In the genomic region with DNA sequence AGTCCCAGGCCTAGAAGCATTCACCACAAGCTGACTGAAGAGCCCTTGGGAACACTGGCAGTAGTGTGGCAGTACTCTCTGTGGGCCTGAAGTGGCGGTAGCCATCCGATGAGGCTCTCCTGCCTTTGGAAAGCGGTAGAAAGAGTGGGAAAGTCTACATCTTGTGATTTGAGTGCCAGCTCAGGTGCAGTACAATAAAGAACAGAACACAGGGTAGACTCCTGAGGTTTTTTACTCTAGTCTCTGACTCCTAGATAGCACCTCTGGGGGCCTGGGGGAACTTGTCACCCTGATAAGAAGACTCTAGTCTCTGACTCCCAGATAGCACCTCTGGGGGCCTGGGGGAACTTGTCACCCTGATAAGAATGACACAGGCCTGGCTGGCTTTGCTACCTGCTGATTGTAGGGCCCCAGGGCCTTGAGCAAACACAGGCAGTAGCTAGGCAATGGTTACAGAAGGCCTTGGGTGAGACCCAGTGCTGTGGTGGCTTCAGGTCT, we compare ENCODE assay signal across 1 cellular context.
TF ChIP-seq lines count a peak whose summit lies in the region.

No MANE protein-coding gene starts in this region.

TF ChIP-seq in K562, 482 proteins besides CTCF, POLR2A, EP300 and RAD21 (continued from another document and continues in another):
- TF ChIP-seq, protein P1, sequence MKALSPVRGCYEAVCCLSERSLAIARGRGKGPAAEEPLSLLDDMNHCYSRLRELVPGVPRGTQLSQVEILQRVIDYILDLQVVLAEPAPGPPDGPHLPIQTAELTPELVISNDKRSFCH (CRISPR knock-in tag; IDR thresholded peaks at IDR 0.05): no peak
- TF ChIP-seq, protein P1 (tag; IDR thresholded peaks at IDR 0.05): peak; percentile 70
- TF ChIP-seq, protein P2, sequence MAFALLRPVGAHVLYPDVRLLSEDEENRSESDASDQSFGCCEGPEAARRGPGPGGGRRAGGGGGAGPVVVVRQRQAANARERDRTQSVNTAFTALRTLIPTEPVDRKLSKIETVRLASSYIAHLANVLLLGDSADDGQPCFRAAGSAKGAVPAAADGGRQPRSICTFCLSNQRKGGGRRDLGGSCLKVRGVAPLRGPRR (CRISPR knock-in tag; IDR thresholded peaks at IDR 0.05): no peak
- TF ChIP-seq SMAD2 (IDR thresholded peaks at IDR 0.05; ENCODE audit: low read depth, low read length) (no peak), KLF16 (IDR thresholded peaks at IDR 0.05) (peak; percentile 98), POLR2G (IDR thresholded peaks at IDR 0.05; ENCODE audit: low read depth, low read length) (no peak), MYC (IDR thresholded peaks at IDR 0.05; ENCODE audit: low read depth, low read length) (peak; percentile 48; the same call in 1 of the 2 replicates), MYC (CRISPR knock-in tag; IDR thresholded peaks at IDR 0.05; ENCODE audit: borderline replicate concordance, low read depth) (no peak), SRSF7 (optimal IDR thresholded peaks at IDR 0.05; ENCODE audit: low read depth, low read length) (no peak), ZNF696 (CRISPR knock-in tag; conservative IDR thresholded peaks at IDR 0.05) (no peak), NCOA4 (IDR thresholded peaks at IDR 0.05; ENCODE audit: partially characterized antibody) (no peak), ARID1B (IDR thresholded peaks at IDR 0.05) (peak; percentile 98), BCL6 (CRISPR knock-in tag; IDR thresholded peaks at IDR 0.05) (no peak), SMARCA4 (IDR thresholded peaks at IDR 0.05) (peak; percentile 94), TAF7 (tag; IDR thresholded peaks at IDR 0.05) (no peak), CCAR2 (IDR thresholded peaks at IDR 0.05; ENCODE audit: low read depth, low read length) (no peak), SRF (CRISPR knock-in tag; IDR thresholded peaks at IDR 0.05) (no peak), RFX7 (CRISPR knock-in tag; IDR thresholded peaks at IDR 0.05) (no peak), HMG20A (CRISPR knock-in tag; conservative IDR thresholded peaks at IDR 0.05) (no peak), BRCA1 (IDR thresholded peaks at IDR 0.05) (no peak), BRCA1 (CRISPR knock-in tag; IDR thresholded peaks at IDR 0.05) (no peak), NUFIP1 (IDR thresholded peaks at IDR 0.05; ENCODE audit: partially characterized antibody) (no peak), ZBED1 (IDR thresholded peaks at IDR 0.05) (no peak), ZNF124 (CRISPR knock-in tag; IDR thresholded peaks at IDR 0.05) (no peak), CREB1 (IDR thresholded peaks at IDR 0.05) (peak; percentile 68), CREB1 (CRISPR knock-in tag; IDR thresholded peaks at IDR 0.05) (no peak; the same call in 1 of the 2 replicates), RUNX1 (IDR thresholded peaks at IDR 0.05; ENCODE audit: low read depth) (no peak), BRD9 (IDR thresholded peaks at IDR 0.05; ENCODE audit: low read depth, partially characterized antibody) (no peak), ZNF589 (CRISPR knock-in tag; IDR thresholded peaks at IDR 0.05; ENCODE audit: low read depth) (no peak), MCM5 (IDR thresholded peaks at IDR 0.05; ENCODE audit: low read depth) (no peak), SRSF3 (IDR thresholded peaks at IDR 0.05; ENCODE audit: insufficient read depth, low read length) (no peak), NFATC3 (IDR thresholded peaks at IDR 0.05) (no peak), HDAC1 (IDR thresholded peaks at IDR 0.05) (peak; percentile 61 to 68; a peak in 3 of 4 replicates), SUPT5H (IDR thresholded peaks at IDR 0.05) (no peak), NFYB (IDR thresholded peaks at IDR 0.05; ENCODE audit: extremely low read depth, insufficient read length) (no peak), PML (IDR thresholded peaks at IDR 0.05; ENCODE audit: low read length) (peak; percentile 97), EP400 (IDR thresholded peaks at IDR 0.05) (no peak), SREBF2 (CRISPR knock-in tag; IDR thresholded peaks at IDR 0.05) (peak; percentile 88; the same call in 1 of the 2 replicates), ZNF121 (CRISPR knock-in tag; conservative IDR thresholded peaks at IDR 0.05) (no peak), RCOR1 (IDR thresholded peaks at IDR 0.05; ENCODE audit: borderline replicate concordance in 1 of 2, low read depth in 2 of 2, low read length in 2 of 2) (peak; percentile 74 to 91; a peak in 3 of 4 replicates), HLTF (IDR thresholded peaks at IDR 0.05) (no peak; the same call in 1 of the 2 replicates), HOXB6 (CRISPR knock-in tag; IDR thresholded peaks at IDR 0.05; ENCODE audit: borderline replicate concordance) (no peak), ATF7 (IDR thresholded peaks at IDR 0.05) (peak; percentile 77), ZNF76 (CRISPR knock-in tag; IDR thresholded peaks at IDR 0.05; ENCODE audit: borderline replicate concordance) (no peak), ZNF3 (CRISPR knock-in tag; IDR thresholded peaks at IDR 0.05) (no peak)
- TF ChIP-seq, protein P3, sequence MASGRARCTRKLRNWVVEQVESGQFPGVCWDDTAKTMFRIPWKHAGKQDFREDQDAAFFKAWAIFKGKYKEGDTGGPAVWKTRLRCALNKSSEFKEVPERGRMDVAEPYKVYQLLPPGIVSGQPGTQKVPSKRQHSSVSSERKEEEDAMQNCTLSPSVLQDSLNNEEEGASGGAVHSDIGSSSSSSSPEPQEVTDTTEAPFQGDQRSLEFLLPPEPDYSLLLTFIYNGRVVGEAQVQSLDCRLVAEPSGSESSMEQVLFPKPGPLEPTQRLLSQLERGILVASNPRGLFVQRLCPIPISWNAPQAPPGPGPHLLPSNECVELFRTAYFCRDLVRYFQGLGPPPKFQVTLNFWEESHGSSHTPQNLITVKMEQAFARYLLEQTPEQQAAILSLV (tag; IDR thresholded peaks at IDR 0.05): 0 out of 2 replicates have a peak, but pooled peaks have one; percentile 21
- TF ChIP-seq, protein P4, sequence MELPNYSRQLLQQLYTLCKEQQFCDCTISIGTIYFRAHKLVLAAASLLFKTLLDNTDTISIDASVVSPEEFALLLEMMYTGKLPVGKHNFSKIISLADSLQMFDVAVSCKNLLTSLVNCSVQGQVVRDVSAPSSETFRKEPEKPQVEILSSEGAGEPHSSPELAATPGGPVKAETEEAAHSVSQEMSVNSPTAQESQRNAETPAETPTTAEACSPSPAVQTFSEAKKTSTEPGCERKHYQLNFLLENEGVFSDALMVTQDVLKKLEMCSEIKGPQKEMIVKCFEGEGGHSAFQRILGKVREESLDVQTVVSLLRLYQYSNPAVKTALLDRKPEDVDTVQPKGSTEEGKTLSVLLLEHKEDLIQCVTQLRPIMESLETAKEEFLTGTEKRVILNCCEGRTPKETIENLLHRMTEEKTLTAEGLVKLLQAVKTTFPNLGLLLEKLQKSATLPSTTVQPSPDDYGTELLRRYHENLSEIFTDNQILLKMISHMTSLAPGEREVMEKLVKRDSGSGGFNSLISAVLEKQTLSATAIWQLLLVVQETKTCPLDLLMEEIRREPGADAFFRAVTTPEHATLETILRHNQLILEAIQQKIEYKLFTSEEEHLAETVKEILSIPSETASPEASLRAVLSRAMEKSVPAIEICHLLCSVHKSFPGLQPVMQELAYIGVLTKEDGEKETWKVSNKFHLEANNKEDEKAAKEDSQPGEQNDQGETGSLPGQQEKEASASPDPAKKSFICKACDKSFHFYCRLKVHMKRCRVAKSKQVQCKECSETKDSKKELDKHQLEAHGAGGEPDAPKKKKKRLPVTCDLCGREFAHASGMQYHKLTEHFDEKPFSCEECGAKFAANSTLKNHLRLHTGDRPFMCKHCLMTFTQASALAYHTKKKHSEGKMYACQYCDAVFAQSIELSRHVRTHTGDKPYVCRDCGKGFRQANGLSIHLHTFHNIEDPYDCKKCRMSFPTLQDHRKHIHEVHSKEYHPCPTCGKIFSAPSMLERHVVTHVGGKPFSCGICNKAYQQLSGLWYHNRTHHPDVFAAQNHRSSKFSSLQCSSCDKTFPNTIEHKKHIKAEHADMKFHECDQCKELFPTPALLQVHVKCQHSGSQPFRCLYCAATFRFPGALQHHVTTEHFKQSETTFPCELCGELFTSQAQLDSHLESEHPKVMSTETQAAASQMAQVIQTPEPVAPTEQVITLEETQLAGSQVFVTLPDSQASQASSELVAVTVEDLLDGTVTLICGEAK (IDR thresholded peaks at IDR 0.05): no peak
- TF ChIP-seq, protein P4 (CRISPR knock-in tag; IDR thresholded peaks at IDR 0.05): no peak
- TF ChIP-seq, protein P5, sequence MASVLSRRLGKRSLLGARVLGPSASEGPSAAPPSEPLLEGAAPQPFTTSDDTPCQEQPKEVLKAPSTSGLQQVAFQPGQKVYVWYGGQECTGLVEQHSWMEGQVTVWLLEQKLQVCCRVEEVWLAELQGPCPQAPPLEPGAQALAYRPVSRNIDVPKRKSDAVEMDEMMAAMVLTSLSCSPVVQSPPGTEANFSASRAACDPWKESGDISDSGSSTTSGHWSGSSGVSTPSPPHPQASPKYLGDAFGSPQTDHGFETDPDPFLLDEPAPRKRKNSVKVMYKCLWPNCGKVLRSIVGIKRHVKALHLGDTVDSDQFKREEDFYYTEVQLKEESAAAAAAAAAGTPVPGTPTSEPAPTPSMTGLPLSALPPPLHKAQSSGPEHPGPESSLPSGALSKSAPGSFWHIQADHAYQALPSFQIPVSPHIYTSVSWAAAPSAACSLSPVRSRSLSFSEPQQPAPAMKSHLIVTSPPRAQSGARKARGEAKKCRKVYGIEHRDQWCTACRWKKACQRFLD (CRISPR knock-in tag; IDR thresholded peaks at IDR 0.05): peak; percentile 61; the same call in 1 of the 2 replicates
- TF ChIP-seq, protein P6, sequence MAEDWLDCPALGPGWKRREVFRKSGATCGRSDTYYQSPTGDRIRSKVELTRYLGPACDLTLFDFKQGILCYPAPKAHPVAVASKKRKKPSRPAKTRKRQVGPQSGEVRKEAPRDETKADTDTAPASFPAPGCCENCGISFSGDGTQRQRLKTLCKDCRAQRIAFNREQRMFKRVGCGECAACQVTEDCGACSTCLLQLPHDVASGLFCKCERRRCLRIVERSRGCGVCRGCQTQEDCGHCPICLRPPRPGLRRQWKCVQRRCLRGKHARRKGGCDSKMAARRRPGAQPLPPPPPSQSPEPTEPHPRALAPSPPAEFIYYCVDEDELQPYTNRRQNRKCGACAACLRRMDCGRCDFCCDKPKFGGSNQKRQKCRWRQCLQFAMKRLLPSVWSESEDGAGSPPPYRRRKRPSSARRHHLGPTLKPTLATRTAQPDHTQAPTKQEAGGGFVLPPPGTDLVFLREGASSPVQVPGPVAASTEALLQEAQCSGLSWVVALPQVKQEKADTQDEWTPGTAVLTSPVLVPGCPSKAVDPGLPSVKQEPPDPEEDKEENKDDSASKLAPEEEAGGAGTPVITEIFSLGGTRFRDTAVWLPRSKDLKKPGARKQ (CRISPR knock-in tag; IDR thresholded peaks at IDR 0.05): no peak
- TF ChIP-seq, protein P7, sequence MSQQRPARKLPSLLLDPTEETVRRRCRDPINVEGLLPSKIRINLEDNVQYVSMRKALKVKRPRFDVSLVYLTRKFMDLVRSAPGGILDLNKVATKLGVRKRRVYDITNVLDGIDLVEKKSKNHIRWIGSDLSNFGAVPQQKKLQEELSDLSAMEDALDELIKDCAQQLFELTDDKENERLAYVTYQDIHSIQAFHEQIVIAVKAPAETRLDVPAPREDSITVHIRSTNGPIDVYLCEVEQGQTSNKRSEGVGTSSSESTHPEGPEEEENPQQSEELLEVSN (IDR thresholded peaks at IDR 0.05; ENCODE audit: borderline replicate concordance in 1 of 2, extremely low read depth in 1 of 2, insufficient read depth in 1 of 2, insufficient read length in 1 of 2, low read depth in 1 of 2, low read length in 1 of 2, poor library complexity in 1 of 2, severe bottlenecking in 1 of 2): peak in 1 of 2 experiments; percentile 17
- TF ChIP-seq, protein P8, sequence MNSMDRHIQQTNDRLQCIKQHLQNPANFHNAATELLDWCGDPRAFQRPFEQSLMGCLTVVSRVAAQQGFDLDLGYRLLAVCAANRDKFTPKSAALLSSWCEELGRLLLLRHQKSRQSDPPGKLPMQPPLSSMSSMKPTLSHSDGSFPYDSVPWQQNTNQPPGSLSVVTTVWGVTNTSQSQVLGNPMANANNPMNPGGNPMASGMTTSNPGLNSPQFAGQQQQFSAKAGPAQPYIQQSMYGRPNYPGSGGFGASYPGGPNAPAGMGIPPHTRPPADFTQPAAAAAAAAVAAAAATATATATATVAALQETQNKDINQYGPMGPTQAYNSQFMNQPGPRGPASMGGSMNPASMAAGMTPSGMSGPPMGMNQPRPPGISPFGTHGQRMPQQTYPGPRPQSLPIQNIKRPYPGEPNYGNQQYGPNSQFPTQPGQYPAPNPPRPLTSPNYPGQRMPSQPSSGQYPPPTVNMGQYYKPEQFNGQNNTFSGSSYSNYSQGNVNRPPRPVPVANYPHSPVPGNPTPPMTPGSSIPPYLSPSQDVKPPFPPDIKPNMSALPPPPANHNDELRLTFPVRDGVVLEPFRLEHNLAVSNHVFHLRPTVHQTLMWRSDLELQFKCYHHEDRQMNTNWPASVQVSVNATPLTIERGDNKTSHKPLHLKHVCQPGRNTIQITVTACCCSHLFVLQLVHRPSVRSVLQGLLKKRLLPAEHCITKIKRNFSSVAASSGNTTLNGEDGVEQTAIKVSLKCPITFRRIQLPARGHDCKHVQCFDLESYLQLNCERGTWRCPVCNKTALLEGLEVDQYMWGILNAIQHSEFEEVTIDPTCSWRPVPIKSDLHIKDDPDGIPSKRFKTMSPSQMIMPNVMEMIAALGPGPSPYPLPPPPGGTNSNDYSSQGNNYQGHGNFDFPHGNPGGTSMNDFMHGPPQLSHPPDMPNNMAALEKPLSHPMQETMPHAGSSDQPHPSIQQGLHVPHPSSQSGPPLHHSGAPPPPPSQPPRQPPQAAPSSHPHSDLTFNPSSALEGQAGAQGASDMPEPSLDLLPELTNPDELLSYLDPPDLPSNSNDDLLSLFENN (IDR thresholded peaks at IDR 0.05; ENCODE audit: low read depth in 2 of 2, low read length in 2 of 2): peak in 1 of 2 experiments; percentile 92; a peak in 2 of 4 replicates
